In genomic region chr7:134684165-134684564, GRCh38 we compare ENCODE assay signal across 23 cellular contexts.
"Had no signal": no experiment of that assay in that cellular context is flagged by ENCODE, and none has a peak within 500 bp of the region (broad histone marks: within the 10 kb centered on the region; RNA-seq: fewer than 3 reads in every experiment).

No MANE protein-coding gene starts in this region.

- H3K27ac Mint-ChIP-seq: activated CD4-positive, alpha-beta memory T cell treated with anti-CD3 and anti-CD28 coated beads, Interleukin-2, amount 10 ng/mL, durations not matched to agents 7 days and 5 days; activated CD4-positive, alpha-beta T cell treated with anti-CD3 and anti-CD28 coated beads, Interleukin-2, amount 10 ng/mL, durations not matched to agents 7 days and 5 days; activated naive CD8-positive, alpha-beta T cell treated with anti-CD3 and anti-CD28 coated beads, Interleukin-2, amount 10 ng/mL, durations not matched to agents 7 days and 5 days; activated T-cell treated with anti-CD3 and anti-CD28 coated beads, Interleukin-2, amount 50 U/mL, for 72 hours; T-cell had no signal

- H3K9me3 Mint-ChIP-seq: activated CD4-positive, alpha-beta memory T cell treated with anti-CD3 and anti-CD28 coated beads, Interleukin-2, amount 10 ng/mL, durations not matched to agents 7 days and 5 days; activated CD4-positive, alpha-beta T cell treated with anti-CD3 and anti-CD28 coated beads, Interleukin-2, amount 10 ng/mL, durations not matched to agents 7 days and 5 days; activated naive CD8-positive, alpha-beta T cell treated with anti-CD3 and anti-CD28 coated beads, Interleukin-2, amount 10 ng/mL, durations not matched to agents 7 days and 5 days; activated T-cell treated with anti-CD3 and anti-CD28 coated beads, Interleukin-2, amount 50 U/mL, for 72 hours; central memory CD8-positive, alpha-beta T cell; T-cell had no signal

- H3K4me1 Mint-ChIP-seq: activated CD4-positive, alpha-beta T cell treated with anti-CD3 and anti-CD28 coated beads, Interleukin-2, amount 10 ng/mL, durations not matched to agents 7 days and 5 days; activated naive CD8-positive, alpha-beta T cell treated with anti-CD3 and anti-CD28 coated beads, Interleukin-2, amount 10 ng/mL, durations not matched to agents 7 days and 5 days; central memory CD8-positive, alpha-beta T cell; T-cell had no signal

- H3K9me3 ChIP-seq: adrenal gland had no signal

- H3K4me3 ChIP-seq: adrenal gland had no signal

- H3K4me3 Mint-ChIP-seq: activated CD4-positive, alpha-beta memory T cell treated with anti-CD3 and anti-CD28 coated beads, Interleukin-2, amount 10 ng/mL, durations not matched to agents 7 days and 5 days; activated CD4-positive, alpha-beta T cell treated with anti-CD3 and anti-CD28 coated beads, Interleukin-2, amount 10 ng/mL, durations not matched to agents 7 days and 5 days; activated naive CD8-positive, alpha-beta T cell treated with anti-CD3 and anti-CD28 coated beads, Interleukin-2, amount 10 ng/mL, durations not matched to agents 7 days and 5 days; activated T-cell treated with anti-CD3 and anti-CD28 coated beads, Interleukin-2, amount 50 U/mL, for 72 hours; central memory CD8-positive, alpha-beta T cell; T-cell had no signal

- H3K27me3 Mint-ChIP-seq: activated CD4-positive, alpha-beta T cell treated with anti-CD3 and anti-CD28 coated beads, Interleukin-2, amount 10 ng/mL, durations not matched to agents 7 days and 5 days; activated naive CD8-positive, alpha-beta T cell treated with anti-CD3 and anti-CD28 coated beads, Interleukin-2, amount 10 ng/mL, durations not matched to agents 7 days and 5 days; T-cell had no signal

- DNase-seq: activated CD4-positive, alpha-beta memory T cell treated with anti-CD3 and anti-CD28 coated beads, Interleukin-2, amount 10 ng/mL, durations not matched to agents 7 days and 5 days; activated CD4-positive, alpha-beta T cell treated with anti-CD3 and anti-CD28 coated beads, Interleukin-2, amount 10 ng/mL, durations not matched to agents 7 days and 5 days; activated CD4-positive, CD25-positive, alpha-beta regulatory T cell; activated CD8-positive, alpha-beta memory T cell treated with anti-CD3 and anti-CD28 coated beads, Interleukin-2, amount 50 U/mL, for 4 hours; activated naive CD4-positive, alpha-beta T cell treated with anti-CD3 and anti-CD28 coated beads, Interleukin-2, amount 50 U/mL, for 16 hours; activated naive CD8-positive, alpha-beta T cell treated with anti-CD3 and anti-CD28 coated beads, Interleukin-2, amount 10 ng/mL, durations not matched to agents 7 days and 5 days; activated T-cell treated with anti-CD3 and anti-CD28 coated beads, Interleukin-2, amount 50 U/mL, for 72 hours; adrenal gland; aorta; MM.1S; NCI-H1105; NCI-H1436; NCI-H1694 treated with DMSO at 0.1 percent for 48 hours; NCI-H2081; NCI-H510A treated with DMSO at 0.1 percent for 48 hours; NCI-H69; NK-92 treated with Interleukin-12 subunit alpha and Interleukin-12 subunit beta, amount 100 ng/mL, for 24 hours; SIG-M5; T-cell; T-helper 2 cell; T1000 had no signal

- H3K27me3 ChIP-seq: adrenal gland had no signal

- ATAC-seq: activated T-cell treated with anti-CD3 and anti-CD28 coated beads, Interleukin-2, amount 50 U/mL, for 72 hours; T-cell had no signal

- H3K4me1 ChIP-seq: adrenal gland had no signal

- H3K36me3 ChIP-seq: adrenal gland had no signal

- H3K27ac ChIP-seq: adrenal gland, VCaP had no signal
